ENCODE assay signal across 9 cellular contexts in genomic region chr17:77445030-77445907, GRCh38.
DNase-seq lines count a peak whose midpoint lies in the region; ATAC-seq, FAIRE-seq and TF ChIP-seq lines count a peak whose summit lies in the region.
"Had no signal": no experiment of that assay in that cellular context is flagged by ENCODE, and none has a peak within 500 bp of the region (broad histone marks: within the 10 kb centered on the region; RNA-seq: fewer than 3 reads in every experiment).

No MANE protein-coding gene starts in this region.

- peak overlapping the region; percentile 72 for H3K4me3 Mint-ChIP-seq in activated CD4-positive, alpha-beta memory T cell treated with anti-CD3 and anti-CD28 coated beads for 36 hours

- DNase-seq in NK-92 treated with Interleukin-12 subunit alpha and Interleukin-12 subunit beta, amount 100 ng/mL, for 24 hours (lab: John Stamatoyannopoulos, UW): peak; percentile 88
- no peak for DNase-seq in NK-92 (lab: John Stamatoyannopoulos, UW; ENCODE audit: unreplicated experiment)
- peak; percentile 91 for DNase-seq in activated CD4-positive, alpha-beta memory T cell treated with anti-CD3 and anti-CD28 coated beads for 36 hours
- DNase-seq in epidermal melanocyte (ENCODE audit: insufficient read length, low spot score): peak; percentile 70
- DNase-seq in pancreas: peak in 1 of 6 donors; percentile 48
- DNase-seq in HUDEP-2 (lab: John Stamatoyannopoulos, UW; ENCODE audit: unreplicated experiment in 76 of 76): no peak

- no peak overlapping the region for H3K4me3 ChIP-seq in pancreas

- CTCF ChIA-PET in activated CD4-positive, alpha-beta memory T cell treated with anti-CD3 and anti-CD28 coated beads for 36 hours (lab: Charles Lee): interaction anchor here (0.9 to 3.6 kb wide), 11 partner anchors 9 to 56 kb away, joined by 3 to 21 read pairs (median 4); no protein-coding TSS in a partner anchor

- H3K9me3 ChIP-seq in pancreas: no peaks in the 10 kb centered on the region

- peak; percentile 30 for ATAC-seq in HG03571 (IDR thresholded peaks at IDR 0.05; ENCODE audit: unreplicated experiment)
- ATAC-seq in pancreas: peak in 3 of 4 donors; percentile 34 to 49 (median 49)
- no peak for ATAC-seq in HG03039 (IDR thresholded peaks at IDR 0.05; ENCODE audit: unreplicated experiment)

- no peaks in the 10 kb centered on the region for H3K27me3 ChIP-seq in pancreas

- no peaks in the 10 kb centered on the region for H3K9me3 Mint-ChIP-seq in activated CD4-positive, alpha-beta memory T cell treated with anti-CD3 and anti-CD28 coated beads for 36 hours

- peak overlapping the region; percentile 98 for H3K27ac Mint-ChIP-seq in activated CD4-positive, alpha-beta memory T cell treated with anti-CD3 and anti-CD28 coated beads for 36 hours

- H3K27me3 Mint-ChIP-seq in activated CD4-positive, alpha-beta memory T cell treated with anti-CD3 and anti-CD28 coated beads for 36 hours: no peaks in the 10 kb centered on the region

- no peaks in the 10 kb centered on the region for H3K36me3 ChIP-seq in pancreas

- TF ChIP-seq CTCF in pancreas (IDR thresholded peaks at IDR 0.05): no peak

- H3K27ac ChIP-seq in pancreas: peak overlapping the region in 3 of 4 donors; percentile 51 to 71 (median 63)

- intact Hi-C loops in activated CD4-positive, alpha-beta memory T cell treated with anti-CD3 and anti-CD28 coated beads for 36 hours (cut with micrococcal nuclease): loop anchor here (1.0 to 2.0 kb wide), 4 partner anchors 8 to 112 kb away; no protein-coding TSS in a partner anchor
- intact Hi-C loops in pancreas (cut with DNase I): no loop called here

- WGBS in pancreas, 2 donors: 76 to 80% methylated on average over 17 of the region's 17 CpGs

- POLR2A ChIA-PET in activated CD4-positive, alpha-beta memory T cell treated with anti-CD3 and anti-CD28 coated beads for 36 hours (lab: Charles Lee): interaction anchor here (0.7 to 3.8 kb wide), 16 partner anchors 9 to 513 kb away, joined by 3 to 43 read pairs (median 6); partner anchors contain the start of gene TNRC6C

- H3K4me1 ChIP-seq in pancreas: peaks cover 0 to 8% (median 0%) of the 10 kb centered on the region in 3 donors

- FAIRE-seq in pancreas (lab: Jason Lieb, UNC): no peak
- FAIRE-seq: A204.1 had no signal

- H3K36me3 Mint-ChIP-seq in activated CD4-positive, alpha-beta memory T cell treated with anti-CD3 and anti-CD28 coated beads for 36 hours: peaks cover 2% of the 10 kb centered on the region

- peaks cover 91% of the 10 kb centered on the region for H3K4me1 Mint-ChIP-seq in activated CD4-positive, alpha-beta memory T cell treated with anti-CD3 and anti-CD28 coated beads for 36 hours (ENCODE audit: low read depth)

Comparison
In these comparisons a context has a peak if more than half of its experiments do, and no peak if none do; other contexts are left out.
1. DNase-seq: peak in NK-92 treated with Interleukin-12 subunit alpha and Interleukin-12 subunit beta, amount 100 ng/mL, for 24 hours (single experiment), activated CD4-positive, alpha-beta memory T cell treated with anti-CD3 and anti-CD28 coated beads for 36 hours (single experiment) and epidermal melanocyte (single experiment); none in NK-92 (single experiment) and HUDEP-2 (0 of 76).